Comparison of ENCODE assay signal across 16 cellular contexts in the genomic region with DNA sequence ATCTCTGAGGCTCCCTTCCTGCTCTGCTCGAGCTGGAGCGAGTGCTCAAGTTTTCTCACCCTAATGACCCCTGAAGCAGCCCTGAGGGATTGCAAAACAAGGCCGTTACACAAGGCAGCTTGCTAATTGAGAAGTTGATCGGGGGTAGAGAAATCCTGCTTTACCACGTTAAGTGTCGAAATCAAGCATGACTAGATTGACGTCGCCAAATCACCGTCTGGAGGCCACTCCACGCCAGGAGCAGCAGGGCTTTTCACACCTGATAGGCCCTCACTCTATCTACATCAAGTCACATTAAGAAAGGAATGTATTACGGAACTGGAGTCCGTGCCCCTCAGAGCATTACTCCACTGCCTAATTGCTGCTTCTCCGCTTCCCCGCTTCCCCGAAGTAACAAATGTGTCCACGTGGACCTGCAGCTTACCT. TPM values are rescaled to one million over a fixed set of nuclear protein-coding genes. Genes with fewer than 3 reads are reported as not detected.
DNase-seq lines count a peak whose midpoint lies in the region; ATAC-seq and TF ChIP-seq lines count a peak whose summit lies in the region.
"Had no signal": no experiment of that assay in that cellular context is flagged by ENCODE, and none has a peak within 500 bp of the region (broad histone marks: within the 10 kb centered on the region; RNA-seq: fewer than 3 reads in every experiment).

No MANE protein-coding gene starts in this region.

- no peaks in the 10 kb centered on the region for H3K36me3 Mint-ChIP-seq in natural killer cell treated with Interleukin-12 subunit alpha and Interleukin-12 subunit beta and Interleukin-15 and Interleukin-18, amount 100 ng/mL, for 72 hours
- H3K36me3 Mint-ChIP-seq: activated naive CD8-positive, alpha-beta T cell treated with anti-CD3 and anti-CD28 coated beads for 36 hours had no signal

- peak overlapping the region in 2 of 5 donors; percentile 18 to 30 for H3K9ac ChIP-seq in subcutaneous abdominal adipose tissue (ENCODE audit: low read length in 5 of 5)

- no peak for TF ChIP-seq POLR2A in NB4 (IDR thresholded peaks at IDR 0.05; ENCODE audit: extremely low read depth, insufficient read length)

- H3K36me3 ChIP-seq in subcutaneous abdominal adipose tissue (ENCODE audit: control insufficient read depth in 5 of 5, insufficient read depth in 5 of 5, low read length in 5 of 5) = no peaks in the 10 kb centered on the region
- H3K36me3 ChIP-seq: esophagus squamous epithelium had no signal

- no peak overlapping the region for H3K4me3 Mint-ChIP-seq in natural killer cell treated with Interleukin-12 subunit alpha and Interleukin-12 subunit beta and Interleukin-15 and Interleukin-18, amount 100 ng/mL, for 72 hours
- H3K4me3 Mint-ChIP-seq: activated naive CD8-positive, alpha-beta T cell treated with anti-CD3 and anti-CD28 coated beads for 36 hours; stimulated activated naive CD8-positive, alpha-beta T cell treated with anti-CD3 and anti-CD28 coated beads, Interleukin-15, Interleukin-2, amounts not matched to agents 100 ng/mL and 50 ng/mL, for 24 hours had no signal

- H3K27me3 Mint-ChIP-seq in natural killer cell treated with Interleukin-12 subunit alpha and Interleukin-12 subunit beta and Interleukin-15 and Interleukin-18, amount 100 ng/mL, for 72 hours = no peaks in the 10 kb centered on the region
- H3K27me3 Mint-ChIP-seq: activated naive CD8-positive, alpha-beta T cell treated with anti-CD3 and anti-CD28 coated beads for 36 hours; stimulated activated naive CD8-positive, alpha-beta T cell treated with anti-CD3 and anti-CD28 coated beads, Interleukin-15, Interleukin-2, amounts not matched to agents 100 ng/mL and 50 ng/mL, for 24 hours had no signal

- no peak overlapping the region for H3K27ac Mint-ChIP-seq in natural killer cell treated with Interleukin-12 subunit alpha and Interleukin-12 subunit beta and Interleukin-15 and Interleukin-18, amount 100 ng/mL, for 72 hours
- H3K27ac Mint-ChIP-seq: activated naive CD8-positive, alpha-beta T cell treated with anti-CD3 and anti-CD28 coated beads for 36 hours; stimulated activated naive CD8-positive, alpha-beta T cell treated with anti-CD3 and anti-CD28 coated beads, Interleukin-15, Interleukin-2, amounts not matched to agents 100 ng/mL and 50 ng/mL, for 24 hours had no signal

- H3K4me1 Mint-ChIP-seq in natural killer cell treated with Interleukin-12 subunit alpha and Interleukin-12 subunit beta and Interleukin-15 and Interleukin-18, amount 100 ng/mL, for 72 hours (ENCODE audit: low read depth in 2 of 2) = no peaks in the 10 kb centered on the region
- H3K4me1 Mint-ChIP-seq: activated naive CD8-positive, alpha-beta T cell treated with anti-CD3 and anti-CD28 coated beads for 36 hours had no signal

- peaks cover 9% of the 10 kb centered on the region for H3K9me3 Mint-ChIP-seq in natural killer cell treated with Interleukin-12 subunit alpha and Interleukin-12 subunit beta and Interleukin-15 and Interleukin-18, amount 100 ng/mL, for 72 hours

- in situ Hi-C loops in GM13976 (cut with MboI; ENCODE audit: low sequenced_read_pairs, unreplicated experiment) = no loop called here

- H3K27me3 ChIP-seq in subcutaneous abdominal adipose tissue (ENCODE audit: control insufficient read depth in 5 of 5, insufficient read depth in 4 of 5, low read length in 5 of 5) = no peaks in the 10 kb centered on the region
- H3K27me3 ChIP-seq: esophagus squamous epithelium had no signal

- DNase-seq in NB4 (ENCODE audit: low read depth) = peak; percentile 88
- peak; percentile 58 for DNase-seq in iPS-NIHi7 (ENCODE audit: extremely low spot score)
- DNase-seq in natural killer cell treated with Interleukin-12 subunit alpha and Interleukin-12 subunit beta and Interleukin-15 and Interleukin-18, amount 100 ng/mL, for 72 hours (ENCODE audit: low spot score) = no peak
- no peak for DNase-seq in GM13976 (ENCODE audit: low spot score)
- DNase-seq: activated CD4-positive, alpha-beta T cell treated with anti-CD3 and anti-CD28 coated beads for 48 hours; activated naive CD8-positive, alpha-beta T cell treated with anti-CD3 and anti-CD28 coated beads for 36 hours; esophagus squamous epithelium; mucosa of descending colon; NCI-H146 had no signal

- peaks cover 0 to 10% (median 8%) of the 10 kb centered on the region in 5 donors for H3K4me1 ChIP-seq in subcutaneous abdominal adipose tissue (ENCODE audit: control insufficient read depth in 5 of 5, insufficient read depth in 5 of 5, low read length in 5 of 5)
- H3K4me1 ChIP-seq: esophagus squamous epithelium had no signal

- H3K4me3 ChIP-seq in NB4 (ENCODE audit: low read depth, low read length) = no peak overlapping the region
- peak overlapping the region in 4 of 5 donors; percentile 17 to 51 (median 30) for H3K4me3 ChIP-seq in subcutaneous abdominal adipose tissue (ENCODE audit: low read depth in 1 of 5, low read length in 5 of 5)
- H3K4me3 ChIP-seq: esophagus squamous epithelium, mucosa of descending colon had no signal

- no peaks in the 10 kb centered on the region for H3K9me3 ChIP-seq in subcutaneous abdominal adipose tissue (ENCODE audit: control insufficient read depth in 5 of 5, low read length in 5 of 5)
- H3K9me3 ChIP-seq: esophagus squamous epithelium, mucosa of descending colon had no signal

- H3K27ac ChIP-seq in angular gyrus (ENCODE audit: low read depth, low read length) (peak overlapping the region; percentile 16), subcutaneous abdominal adipose tissue (ENCODE audit: low read depth, low read length) (peak overlapping the region; percentile 56)

- TF ChIP-seq CTCF in NB4 (IDR thresholded peaks at IDR 0.05; ENCODE audit: low read depth, low read length) (no peak), GM13976 (IDR thresholded peaks at IDR 0.05; ENCODE audit: borderline replicate concordance, control extremely low read depth, extremely low read depth, insufficient read depth, missing control alignments) (no peak)

- ATAC-seq in GM21528 (IDR thresholded peaks at IDR 0.05; ENCODE audit: low FRiP score, unreplicated experiment) (no peak), HG02798 (IDR thresholded peaks at IDR 0.05; ENCODE audit: poor library complexity, unreplicated experiment) (no peak)
- ATAC-seq in natural killer cell treated with Interleukin-12 subunit alpha and Interleukin-12 subunit beta and Interleukin-15 and Interleukin-18, amount 100 ng/mL, for 72 hours = no peak
- ATAC-seq: HCT116, mucosa of descending colon had no signal

RNA-seq across cellular contexts. Expression of gene LMO3, which starts 32.3 kb away (rescaled TPM):
- not detected for total RNA-seq in natural killer cell treated with Interleukin-12 subunit alpha and Interleukin-12 subunit beta and Interleukin-15 and Interleukin-18, amount 100 ng/mL, for 72 hours
- total RNA-seq: activated naive CD8-positive, alpha-beta T cell treated with anti-CD3 and anti-CD28 coated beads for 36 hours; RPMI7951 had no signal

Comparison
In these comparisons a context has a peak if more than half of its experiments do, and no peak if none do; other contexts are left out.
1. DNase-seq: peak in NB4 (single experiment) and iPS-NIHi7 (single experiment); none in natural killer cell treated with Interleukin-12 subunit alpha and Interleukin-12 subunit beta and Interleukin-15 and Interleukin-18, amount 100 ng/mL, for 72 hours (single experiment) and GM13976 (single experiment).